ENCODE assay signal across 12 cellular contexts in the genomic region with DNA sequence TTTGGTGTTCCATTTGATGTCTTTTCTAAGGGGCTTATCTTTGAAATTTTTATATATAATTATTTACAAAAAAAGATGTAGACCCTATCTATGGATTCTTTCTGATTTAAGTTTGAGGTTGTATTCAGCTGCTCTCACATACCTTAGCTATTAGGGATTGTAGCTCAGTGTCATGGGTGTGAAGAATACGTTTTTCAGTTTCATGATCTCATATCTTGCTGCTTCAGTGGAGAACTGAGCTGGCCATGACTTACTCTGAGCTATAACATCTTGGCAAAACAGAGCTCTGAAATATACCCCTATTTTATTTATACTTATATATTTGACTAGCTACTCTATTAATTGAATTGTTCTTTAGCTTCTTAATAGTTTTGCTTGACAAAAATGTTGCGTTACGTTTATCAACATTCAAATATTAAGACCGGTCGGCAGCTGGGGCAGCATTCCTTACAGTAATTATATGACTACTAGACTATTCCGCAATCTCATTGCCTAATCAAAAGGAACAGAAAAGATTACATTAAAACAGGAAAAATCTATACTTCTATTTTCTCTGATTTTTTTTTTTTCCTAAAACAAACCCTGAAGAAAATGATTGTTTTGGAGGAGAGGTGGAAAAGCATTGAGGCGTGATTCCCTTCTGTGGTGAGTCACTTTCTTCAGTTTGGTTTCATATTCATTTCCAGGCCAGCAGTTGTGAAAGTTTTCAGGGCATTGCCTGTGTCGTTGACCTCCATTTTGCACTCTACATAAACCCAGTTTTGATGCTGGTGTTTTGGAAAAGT. TPM values are rescaled to one million over a fixed set of nuclear protein-coding genes. Genes with fewer than 3 reads are reported as not detected.
DNase-seq lines count a peak whose midpoint lies in the region; ATAC-seq and TF ChIP-seq lines count a peak whose summit lies in the region.
"Had no signal": no experiment of that assay in that cellular context is flagged by ENCODE, and none has a peak within 500 bp of the region (broad histone marks: within the 10 kb centered on the region; RNA-seq: fewer than 3 reads in every experiment).

No MANE protein-coding gene starts in this region.

- H3F3A ChIP-seq in PC-9 (ENCODE audit: insufficient read depth, low read depth): peaks cover 9% of the 10 kb centered on the region; the same call in 1 of the 2 replicates

- no peaks in the 10 kb centered on the region; the same call in none of the 2 replicates for H3K9me2 ChIP-seq in PC-9 (ENCODE audit: insufficient read depth)

- no peaks in the 10 kb centered on the region for H3K9me3 ChIP-seq in PC-9 (ENCODE audit: insufficient read depth, low read depth)

- H3K4me3 ChIP-seq in PC-9 (no peak overlapping the region), fibroblast of the aortic adventitia (ENCODE audit: low read depth, low read length) (no peak overlapping the region)

- H3K4me3 Mint-ChIP-seq in T-helper 2 cell treated with Interferon-gamma antibody and Interleukin-4, amounts not matched to agents 5 μg/mL and 100 μg/mL, for 36 hours: no peak overlapping the region

- in situ Hi-C loops in GM13977 (cut with MboI; ENCODE audit: low pct_unique_long_range_greater_than_20kb, low sequenced_read_pairs, unreplicated experiment): no loop called here

- no peak for ATAC-seq in GM21786 (IDR thresholded peaks at IDR 0.05; ENCODE audit: unreplicated experiment)

- no peak for TF ChIP-seq CTCF in GM13977 (IDR thresholded peaks at IDR 0.05; ENCODE audit: extremely low read depth, insufficient read depth, missing control alignments)
- no peak for TF ChIP-seq CTCF in PC-9 (conservative IDR thresholded peaks at IDR 0.05)
- no peak for TF ChIP-seq CTCF in fibroblast of the aortic adventitia (IDR thresholded peaks at IDR 0.05; ENCODE audit: insufficient read depth, low read length)

- H3K79me2 ChIP-seq in PC-9 (ENCODE audit: low read depth): no peaks in the 10 kb centered on the region

- H3K4me1 Mint-ChIP-seq in T-helper 2 cell treated with Interferon-gamma antibody and Interleukin-4, amounts not matched to agents 5 μg/mL and 100 μg/mL, for 36 hours (ENCODE audit: low read depth): no peaks in the 10 kb centered on the region

- H3K27me3 ChIP-seq in PC-9 (ENCODE audit: insufficient read depth, low read depth): no peaks in the 10 kb centered on the region

- BruUV-seq in PC-9 (replicated peaks; lab: Mats Ljungman, UMichigan): no TSS peak

- intact Hi-C loops in PC-9 (cut with micrococcal nuclease; ENCODE audit: unreplicated experiment): no loop called here

- H3K36me3 Mint-ChIP-seq in T-helper 2 cell treated with Interferon-gamma antibody and Interleukin-4, amounts not matched to agents 5 μg/mL and 100 μg/mL, for 36 hours (ENCODE audit: low read depth): no peaks in the 10 kb centered on the region

- no peaks in the 10 kb centered on the region for H3K9me3 Mint-ChIP-seq in T-helper 2 cell treated with Interferon-gamma antibody and Interleukin-4, amounts not matched to agents 5 μg/mL and 100 μg/mL, for 36 hours

- H3K27ac Mint-ChIP-seq in T-helper 2 cell treated with Interferon-gamma antibody and Interleukin-4, amounts not matched to agents 5 μg/mL and 100 μg/mL, for 36 hours: no peak overlapping the region

- peak overlapping the region; percentile 62 for H3K27ac ChIP-seq in PC-9

- DNase-seq in A172 (ENCODE audit: low spot score) (peak; percentile 10), GM13977 (ENCODE audit: low spot score) (peak; percentile 43), PC-9 (peak; percentile 10 to 54), fibroblast of the aortic adventitia (ENCODE audit: low read depth) (peak; percentile 51), NCI-H345 treated with DMSO at 0.1 percent for 48 hours (lab: John Stamatoyannopoulos, UW; ENCODE audit: unreplicated experiment) (no peak), ecto neural progenitor cell (ENCODE audit: low spot score) (no peak)
- no peak for DNase-seq in T-helper 2 cell treated with Interferon-gamma antibody and Interleukin-4, amounts not matched to agents 5 μg/mL and 100 μg/mL, for 36 hours (ENCODE audit: low spot score)
- DNase-seq: amygdala, NCI-H2227 treated with DMSO at 0.1 percent for 48 hours had no signal

- H3K4me2 ChIP-seq in PC-9: peak overlapping the region; percentile 44; the same call in 1 of the 2 replicates

- peaks cover 13% of the 10 kb centered on the region for H3K4me1 ChIP-seq in PC-9 (replicated peaks; ENCODE audit: insufficient read depth)

- peak overlapping the region; percentile 54; the same call in 1 of the 2 replicates for H2AFZ ChIP-seq in PC-9

- CTCF ChIA-PET in PC-9 (lab: Charles Lee): interaction anchor here (0.7 kb wide), 1 partner anchor 27 kb away, joined by 3 read pairs; no protein-coding TSS in a partner anchor

- H3K36me3 ChIP-seq in PC-9 (ENCODE audit: low read depth): no peaks in the 10 kb centered on the region

- peaks cover 32% of the 10 kb centered on the region for H3K27me3 Mint-ChIP-seq in T-helper 2 cell treated with Interferon-gamma antibody and Interleukin-4, amounts not matched to agents 5 μg/mL and 100 μg/mL, for 36 hours (ENCODE audit: low read depth)

- POLR2A ChIA-PET in PC-9 (lab: Charles Lee; ENCODE audit: unreplicated experiment): interaction anchor here (0.5 kb wide), 1 partner anchor 22 kb away, joined by 3 read pairs; no protein-coding TSS in a partner anchor

- no peaks in the 10 kb centered on the region for H4K20me1 ChIP-seq in PC-9 (ENCODE audit: insufficient read depth)

RNA-seq across cellular contexts. Expression of gene KRT24, which starts 24.1 kb away (rescaled TPM):
- total RNA-seq in A172 (2014; rRNA removed; shearing (Covaris generic)): not detected in 2 replicates
- total RNA-seq in PC-9 (2021): not detected in 2 replicates
- total RNA-seq in fibroblast of the aortic adventitia (ENCODE audit: low replicate concordance): not detected in 2 replicates
- total RNA-seq: endothelial cell of umbilical vein, omental fat pad had no signal

RNA-seq across cellular contexts. Expression of gene KRT25, which starts 27.5 kb away (rescaled TPM):
- total RNA-seq in A172 (2014; rRNA removed; shearing (Covaris generic)): not detected in 2 replicates
- total RNA-seq in PC-9 (2021): not detected in 2 replicates
- not detected in 2 replicates for total RNA-seq in fibroblast of the aortic adventitia (ENCODE audit: low replicate concordance)
- total RNA-seq: endothelial cell of umbilical vein, omental fat pad had no signal

RNA-seq across cellular contexts. Expression of gene KRT26, which starts 44.4 kb away (rescaled TPM):
- total RNA-seq in A172 (2014; rRNA removed; shearing (Covaris generic)): not detected in 2 replicates
- total RNA-seq in PC-9 (2021) (not detected in 2 replicates), fibroblast of the aortic adventitia (ENCODE audit: low replicate concordance) (not detected in 2 replicates)
- total RNA-seq: endothelial cell of umbilical vein, omental fat pad had no signal

RNA-seq across cellular contexts. Expression of gene KRT27, which starts 54.7 kb away (rescaled TPM):
- total RNA-seq in A172 (2014; rRNA removed; shearing (Covaris generic)): not detected in 2 replicates
- total RNA-seq in PC-9 (2021) (not detected in 2 replicates), fibroblast of the aortic adventitia (ENCODE audit: low replicate concordance) (not detected in 2 replicates)
- total RNA-seq: endothelial cell of umbilical vein, omental fat pad had no signal

Comparison
In these comparisons a context has a peak if more than half of its experiments do, and no peak if none do; other contexts are left out.
1. DNase-seq: peak in A172 (single experiment), GM13977 (single experiment), PC-9 (2 of 2) and fibroblast of the aortic adventitia (single experiment); none in NCI-H345 treated with DMSO at 0.1 percent for 48 hours (single experiment), T-helper 2 cell treated with Interferon-gamma antibody and Interleukin-4, amounts not matched to agents 5 μg/mL and 100 μg/mL, for 36 hours (single experiment) and ecto neural progenitor cell (single experiment).